ENCODE assay signal across 24 cellular contexts in genomic region chr1:21241761-21242581, GRCh38. TPM values are rescaled to one million over a fixed set of nuclear protein-coding genes. Genes with fewer than 3 reads are reported as not detected.
DNase-seq lines count a peak whose midpoint lies in the region; ATAC-seq and TF ChIP-seq lines count a peak whose summit lies in the region.
"Had no signal": no experiment of that assay in that cellular context is flagged by ENCODE, and none has a peak within 500 bp of the region (broad histone marks: within the 10 kb centered on the region; RNA-seq: fewer than 3 reads in every experiment).

No MANE protein-coding gene starts in this region.

- H3F3A ChIP-seq in GM23248 (ENCODE audit: insufficient read depth) = peaks cover 7% of the 10 kb centered on the region

- H3K9me3 Mint-ChIP-seq in activated CD8-positive, alpha-beta T cell treated with anti-CD3 and anti-CD28 coated beads for 36 hours = no peaks in the 10 kb centered on the region
- H3K9me3 Mint-ChIP-seq in activated CD8-positive, alpha-beta T cell treated with anti-CD3 and anti-CD28 coated beads, Interleukin-2, amount 10 ng/mL, durations not matched to agents 7 days and 5 days (ENCODE audit: insufficient read depth) = no peaks in the 10 kb centered on the region
- H3K9me3 Mint-ChIP-seq in endodermal cell = no peaks in the 10 kb centered on the region
- H3K9me3 Mint-ChIP-seq: activated naive CD4-positive, alpha-beta T cell treated with anti-CD3 and anti-CD28 coated beads, Interleukin-2, amount 50 U/mL, for 24 hours; brain had no signal

- no peaks in the 10 kb centered on the region for H3K9me2 ChIP-seq in GM23248 (ENCODE audit: insufficient read depth)

- in situ Hi-C loops in GM23248 (cut with MboI) = loop anchor here (25.0 kb wide), 1 partner anchor 245 kb away; no protein-coding TSS in a partner anchor

- H2BK12ac ChIP-seq in trophoblast cell (ENCODE audit: low read length) = peak overlapping the region; percentile 15

- H3K4me1 Mint-ChIP-seq in activated CD8-positive, alpha-beta T cell treated with anti-CD3 and anti-CD28 coated beads for 36 hours (ENCODE audit: low read depth) = peaks cover 6% of the 10 kb centered on the region
- H3K4me1 Mint-ChIP-seq in activated CD8-positive, alpha-beta T cell treated with anti-CD3 and anti-CD28 coated beads, Interleukin-2, amount 10 ng/mL, durations not matched to agents 7 days and 5 days (ENCODE audit: low read depth) = no peaks in the 10 kb centered on the region
- peaks cover 8% of the 10 kb centered on the region for H3K4me1 Mint-ChIP-seq in endodermal cell
- H3K4me1 Mint-ChIP-seq: activated naive CD4-positive, alpha-beta T cell treated with anti-CD3 and anti-CD28 coated beads, Interleukin-2, amount 50 U/mL, for 24 hours; B cell had no signal

- no peaks in the 10 kb centered on the region for H3K79me1 ChIP-seq in trophoblast cell (ENCODE audit: low read length)

- no peak overlapping the region for H2BK5ac ChIP-seq in trophoblast cell (ENCODE audit: low read depth, low read length, poor library complexity)

- no peak overlapping the region for H3K18ac ChIP-seq in trophoblast cell (ENCODE audit: low read length)

- H3K79me2 ChIP-seq in trophoblast cell (ENCODE audit: control insufficient read depth, insufficient read depth, low read length, poor library complexity) (no peaks in the 10 kb centered on the region), GM23248 (ENCODE audit: insufficient read depth) (no peaks in the 10 kb centered on the region)

- TF ChIP-seq CTCF in activated CD8-positive, alpha-beta T cell treated with anti-CD3 and anti-CD28 coated beads for 36 hours (IDR thresholded peaks at IDR 0.05) = no peak
- no peak for TF ChIP-seq CTCF in endodermal cell (conservative IDR thresholded peaks at IDR 0.05)
- TF ChIP-seq CTCF in GM10266 (IDR thresholded peaks at IDR 0.05; ENCODE audit: control insufficient read depth, insufficient read depth, low read depth, missing control alignments) = no peak

- no peak for DNase-seq in activated CD8-positive, alpha-beta T cell treated with anti-CD3 and anti-CD28 coated beads for 36 hours
- no peak for DNase-seq in activated CD8-positive, alpha-beta T cell treated with anti-CD3 and anti-CD28 coated beads, Interleukin-2, amount 10 ng/mL, durations not matched to agents 7 days and 5 days
- DNase-seq in M059J (ENCODE audit: low read depth) (peak; percentile 54), endodermal cell (peak; percentile 70), trophoblast cell (peak in 1 of 2 donors; percentile 41), GM10266 (ENCODE audit: extremely low spot score) (no peak), GM23248 (no peak), C1 segment of cervical spinal cord (lab: John Stamatoyannopoulos, UW) (no peak)
- DNase-seq: activated CD4-positive, alpha-beta T cell treated with anti-CD3 and anti-CD28 coated beads, Interleukin-2, amount 50 U/mL, for 4 hours; activated T-cell treated with anti-CD3 and anti-CD28 coated beads, Interleukin-2, amount 50 U/mL, for 48 hours; KG1; left ventricle myocardium superior; mucosa of descending colon; NCI-H1694; retina; SIG-M5; uterus had no signal

- H3K4me3 ChIP-seq in endodermal cell (ENCODE audit: low read length) = no peak overlapping the region
- H3K4me3 ChIP-seq in trophoblast cell (ENCODE audit: low read depth, low read length) = no peak overlapping the region
- H3K4me3 ChIP-seq in GM23248 = no peak overlapping the region
- H3K4me3 ChIP-seq: coronary artery, mucosa of descending colon, uterus had no signal

- no peak overlapping the region for H3K9ac ChIP-seq in endodermal cell (ENCODE audit: extremely low read depth, low read length, poor library complexity, severe bottlenecking)
- H3K9ac ChIP-seq in trophoblast cell (ENCODE audit: low read length) = no peak overlapping the region
- no peak overlapping the region for H3K9ac ChIP-seq in GM23248

- CTCF ChIA-PET in activated CD8-positive, alpha-beta T cell treated with anti-CD3 and anti-CD28 coated beads for 36 hours (lab: Charles Lee) = interaction anchor here (2.1 to 3.6 kb wide), 2 partner anchors 9 to 28 kb away, joined by 9 to 23 read pairs; no protein-coding TSS in a partner anchor
- CTCF ChIA-PET in activated CD8-positive, alpha-beta T cell treated with anti-CD3 and anti-CD28 coated beads, Interleukin-2, amount 10 ng/mL, durations not matched to agents 7 days and 5 days (lab: Charles Lee) = interaction anchor here (1.4 to 2.4 kb wide), 2 partner anchors 11 to 28 kb away, joined by 3 to 12 read pairs; no protein-coding TSS in a partner anchor

- no peak for ATAC-seq in activated CD8-positive, alpha-beta T cell treated with anti-CD3 and anti-CD28 coated beads for 36 hours
- ATAC-seq in activated CD8-positive, alpha-beta T cell treated with anti-CD3 and anti-CD28 coated beads, Interleukin-2, amount 10 ng/mL, durations not matched to agents 7 days and 5 days = no peak
- ATAC-seq: left ventricle myocardium superior, mucosa of descending colon had no signal

- H3K4me1 ChIP-seq in endodermal cell (ENCODE audit: control insufficient read depth, insufficient read depth, low read length) (peaks cover 2% of the 10 kb centered on the region), trophoblast cell (ENCODE audit: control insufficient read depth in 1 of 2, insufficient read depth in 2 of 2, low read length in 2 of 2) (peaks cover 9 to 12% of the 10 kb centered on the region in 2 experiments), GM23248 (ENCODE audit: insufficient read depth) (peaks cover 15% of the 10 kb centered on the region)
- H3K4me1 ChIP-seq: uterus had no signal

- no peak overlapping the region for H2BK120ac ChIP-seq in trophoblast cell (ENCODE audit: insufficient read depth, low read length, poor library complexity)

- intact Hi-C loops in activated CD8-positive, alpha-beta T cell treated with anti-CD3 and anti-CD28 coated beads for 36 hours (cut with micrococcal nuclease) = no loop called here

- peaks cover 50% of the 10 kb centered on the region for H3K36me3 Mint-ChIP-seq in activated CD8-positive, alpha-beta T cell treated with anti-CD3 and anti-CD28 coated beads for 36 hours (ENCODE audit: low read depth)
- peaks cover 53% of the 10 kb centered on the region for H3K36me3 Mint-ChIP-seq in activated CD8-positive, alpha-beta T cell treated with anti-CD3 and anti-CD28 coated beads, Interleukin-2, amount 10 ng/mL, durations not matched to agents 7 days and 5 days (ENCODE audit: low read depth)
- H3K36me3 Mint-ChIP-seq in endodermal cell (ENCODE audit: low read depth) = peaks cover 25% of the 10 kb centered on the region

- H3K14ac ChIP-seq in trophoblast cell (ENCODE audit: low read length) = no peak overlapping the region

- H3K36me3 ChIP-seq in endodermal cell (ENCODE audit: control insufficient read depth, insufficient read depth, low read length) (peaks cover 20% of the 10 kb centered on the region), trophoblast cell (ENCODE audit: control insufficient read depth in 1 of 2, insufficient read depth in 2 of 2, low read length in 2 of 2) (peaks cover 8% of the 10 kb centered on the region in 2 experiments), GM23248 (ENCODE audit: low read depth) (peaks cover 30% of the 10 kb centered on the region)
- H3K36me3 ChIP-seq: uterus had no signal

- H4K20me1 ChIP-seq in GM23248 (ENCODE audit: insufficient read depth) = peaks cover 5% of the 10 kb centered on the region

- no peak overlapping the region for H3K4ac ChIP-seq in trophoblast cell (ENCODE audit: low read depth, low read length)

- no peak overlapping the region for H2AK5ac ChIP-seq in trophoblast cell (ENCODE audit: low read length)

- H3K4me3 Mint-ChIP-seq in activated CD8-positive, alpha-beta T cell treated with anti-CD3 and anti-CD28 coated beads for 36 hours = no peak overlapping the region
- H3K4me3 Mint-ChIP-seq in activated CD8-positive, alpha-beta T cell treated with anti-CD3 and anti-CD28 coated beads, Interleukin-2, amount 10 ng/mL, durations not matched to agents 7 days and 5 days = no peak overlapping the region
- no peak overlapping the region for H3K4me3 Mint-ChIP-seq in endodermal cell
- H3K4me3 Mint-ChIP-seq: activated naive CD4-positive, alpha-beta T cell treated with anti-CD3 and anti-CD28 coated beads, Interleukin-2, amount 50 U/mL, for 24 hours; B cell; brain had no signal

- H4K8ac ChIP-seq in trophoblast cell (ENCODE audit: low read depth, low read length) = no peak overlapping the region

- no peaks in the 10 kb centered on the region for H3K27me3 Mint-ChIP-seq in activated CD8-positive, alpha-beta T cell treated with anti-CD3 and anti-CD28 coated beads for 36 hours
- no peaks in the 10 kb centered on the region for H3K27me3 Mint-ChIP-seq in activated CD8-positive, alpha-beta T cell treated with anti-CD3 and anti-CD28 coated beads, Interleukin-2, amount 10 ng/mL, durations not matched to agents 7 days and 5 days (ENCODE audit: low read depth)
- no peaks in the 10 kb centered on the region for H3K27me3 Mint-ChIP-seq in endodermal cell (ENCODE audit: insufficient read depth)
- H3K27me3 Mint-ChIP-seq: activated naive CD4-positive, alpha-beta T cell treated with anti-CD3 and anti-CD28 coated beads, Interleukin-2, amount 50 U/mL, for 24 hours; B cell had no signal

- POLR2A ChIA-PET in activated CD8-positive, alpha-beta T cell treated with anti-CD3 and anti-CD28 coated beads for 36 hours (lab: Charles Lee) = interaction anchor here (0.6 kb wide), 1 partner anchor 417 kb away, joined by 3 read pairs; no protein-coding TSS in a partner anchor
- POLR2A ChIA-PET in activated CD8-positive, alpha-beta T cell treated with anti-CD3 and anti-CD28 coated beads, Interleukin-2, amount 10 ng/mL, durations not matched to agents 7 days and 5 days (lab: Charles Lee) = no interaction called here

- H3K27me3 ChIP-seq in endodermal cell (ENCODE audit: control insufficient read depth, insufficient read depth, low read length, poor library complexity, severe bottlenecking) (no peaks in the 10 kb centered on the region), trophoblast cell (ENCODE audit: insufficient read depth, low read length) (no peaks in the 10 kb centered on the region), GM23248 (replicated peaks; ENCODE audit: insufficient read depth) (no peaks in the 10 kb centered on the region)
- H3K27me3 ChIP-seq: neutrophil, uterus had no signal

- H3K23ac ChIP-seq in trophoblast cell (ENCODE audit: low read length) = no peak overlapping the region

- H3K9me3 ChIP-seq in endodermal cell (ENCODE audit: control insufficient read depth, low read length) = no peaks in the 10 kb centered on the region
- H3K9me3 ChIP-seq in trophoblast cell (ENCODE audit: insufficient read depth, low read depth, low read length) = no peaks in the 10 kb centered on the region
- no peaks in the 10 kb centered on the region for H3K9me3 ChIP-seq in GM23248 (ENCODE audit: low read depth)
- H3K9me3 ChIP-seq: mucosa of descending colon, neutrophil, uterus had no signal

- H2AFZ ChIP-seq in trophoblast cell (ENCODE audit: insufficient read depth, low read length, poor library complexity) (no peak overlapping the region), GM23248 (no peak overlapping the region)

- 56 to 66% methylated on average over 10 to 12 of the region's 12 CpGs for WGBS in endodermal cell (ENCODE audit: insufficient coverage in 1 of 2, insufficient read length in 1 of 2), 2 experiments
- no CpG with 5 or more reads among the region's 12 CpGs for WGBS in trophoblast cell (ENCODE audit: extremely low coverage, insufficient coverage, insufficient read length)
- 82 to 85% methylated on average over 12 of the region's 12 CpGs for WGBS in GM23248 (ENCODE audit: low coverage in 1 of 2, low lambda C conversion rate in 2 of 2, missing lambda C conversion rate in 2 of 2), 2 experiments

- no peak overlapping the region for H3K27ac ChIP-seq in endodermal cell (ENCODE audit: low read depth, low read length)
- no peak overlapping the region for H3K27ac ChIP-seq in trophoblast cell (ENCODE audit: low read depth, low read length)
- H3K27ac ChIP-seq in GM23248 = no peak overlapping the region
- H3K27ac ChIP-seq: coronary artery, HL-60, neutrophil, uterus, VCaP had no signal

- H3K27ac Mint-ChIP-seq in activated CD8-positive, alpha-beta T cell treated with anti-CD3 and anti-CD28 coated beads for 36 hours = peak overlapping the region; percentile 61
- H3K27ac Mint-ChIP-seq in activated CD8-positive, alpha-beta T cell treated with anti-CD3 and anti-CD28 coated beads, Interleukin-2, amount 10 ng/mL, durations not matched to agents 7 days and 5 days = no peak overlapping the region
- peak overlapping the region; percentile 54 for H3K27ac Mint-ChIP-seq in endodermal cell
- H3K27ac Mint-ChIP-seq: B cell had no signal

- peak overlapping the region; percentile 9 for H4K91ac ChIP-seq in trophoblast cell (ENCODE audit: low read depth, low read length)

- no peak overlapping the region for H4K12ac ChIP-seq in trophoblast cell (ENCODE audit: low read depth, low read length)

- H3K4me2 ChIP-seq in trophoblast cell (ENCODE audit: low read length) (no peak overlapping the region), GM23248 (ENCODE audit: unreplicated experiment) (no peak overlapping the region)

RNA-seq across cellular contexts. Expression of gene ECE1, which starts 48.3 kb away (rescaled TPM):
- 100 to 1,000 TPM; 118 to 127 TPM for total RNA-seq in activated CD8-positive, alpha-beta T cell treated with anti-CD3 and anti-CD28 coated beads for 36 hours
- 10 to 100 TPM; 70.9 to 72.5 TPM for total RNA-seq in activated CD8-positive, alpha-beta T cell treated with anti-CD3 and anti-CD28 coated beads, Interleukin-2, amount 10 ng/mL, durations not matched to agents 7 days and 5 days
- 88.5 and 125 TPM in 2 replicates for total RNA-seq in M059J (2014; rRNA removed; shearing (Covaris generic))
- total RNA-seq in endodermal cell = 10 to 100 TPM; 47.8 to 57.9 TPM
- 38.8 TPM for polyA plus RNA-seq in endodermal cell (2013, experiment 1 of 2)
- 42.8 TPM for polyA plus RNA-seq in endodermal cell (2013, experiment 2 of 2)
- polyA plus RNA-seq in trophoblast cell (2013) = 50.0 and 52.3 TPM in 2 replicates
- total RNA-seq in GM23248 (2014; rRNA removed; shearing (Covaris generic)) = 100 and 124 TPM in 2 replicates
- 82.3 and 84.2 TPM in 2 replicates for polyA plus RNA-seq in GM23248 (2016; fragmentation: Nextera tagmentation; extraction: Ambion mirVana)

Comparison
In these comparisons a context has a peak if more than half of its experiments do, and no peak if none do; other contexts are left out.
1. DNase-seq: peak in M059J (single experiment) and endodermal cell (single experiment); none in activated CD8-positive, alpha-beta T cell treated with anti-CD3 and anti-CD28 coated beads for 36 hours (single experiment), activated CD8-positive, alpha-beta T cell treated with anti-CD3 and anti-CD28 coated beads, Interleukin-2, amount 10 ng/mL, durations not matched to agents 7 days and 5 days (single experiment), GM10266 (single experiment), GM23248 (single experiment) and C1 segment of cervical spinal cord (0 of 14).